ENCODE assay signal across 8 cellular contexts in the genomic region with DNA sequence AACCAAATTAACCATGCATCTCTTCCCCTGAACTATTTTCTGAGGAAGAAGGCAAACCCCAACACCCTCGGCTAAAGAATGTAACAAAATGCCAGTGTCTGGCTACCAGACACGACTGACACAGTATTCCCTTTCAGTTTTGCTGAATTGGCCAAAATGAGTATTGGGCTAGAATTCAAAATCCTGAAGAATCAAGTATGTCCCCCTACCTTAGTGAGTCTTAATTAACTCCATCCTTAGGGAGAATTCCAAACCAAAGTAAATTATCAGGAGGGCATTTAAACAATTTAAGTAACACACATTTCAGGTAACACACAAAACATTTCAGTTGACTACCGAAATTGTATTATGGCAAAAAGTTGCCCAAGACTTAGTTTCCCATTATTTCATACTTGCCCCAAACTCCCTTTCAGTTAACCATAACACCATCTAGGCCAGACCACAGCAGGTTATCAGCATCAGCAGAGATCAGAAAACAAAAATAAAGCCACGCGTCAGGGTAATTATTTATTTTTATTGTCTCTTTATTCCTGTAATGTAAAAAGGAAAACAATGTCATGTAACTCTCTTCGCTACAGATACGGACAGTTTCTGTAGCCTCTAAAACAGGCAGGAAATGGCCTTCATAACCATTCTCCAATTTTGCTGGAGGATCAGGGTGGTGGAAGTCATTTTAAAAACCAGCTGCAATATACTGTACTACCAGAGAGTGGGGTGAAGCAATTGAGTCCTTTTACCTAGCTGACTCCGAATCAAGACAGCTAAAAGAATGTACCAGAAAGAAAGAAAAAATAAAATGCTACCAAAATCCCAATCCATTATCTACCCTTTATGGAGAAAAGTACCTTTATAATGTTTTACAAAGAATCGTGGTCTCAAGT. TPM values are rescaled to one million over a fixed set of nuclear protein-coding genes. Genes with fewer than 3 reads are reported as not detected.
DNase-seq lines count a peak whose midpoint lies in the region; ATAC-seq and TF ChIP-seq lines count a peak whose summit lies in the region.

No MANE protein-coding gene starts in this region.

- CTCF ChIA-PET in activated naive CD4-positive, alpha-beta T cell treated with anti-CD3 and anti-CD28 coated beads for 36 hours (lab: Charles Lee) = interaction anchor here (0.6 to 1.7 kb wide), 7 partner anchors 8 to 284 kb away, joined by 3 to 8 read pairs (median 4); partner anchors contain the start of gene RRBP1

- no peaks in the 10 kb centered on the region for H3K36me3 ChIP-seq in breast epithelium
- no peaks in the 10 kb centered on the region for H3K36me3 ChIP-seq in lower lobe of right lung
- H3K36me3 ChIP-seq in vagina = no peaks in the 10 kb centered on the region

- no peaks in the 10 kb centered on the region for H3K9me3 Mint-ChIP-seq in activated naive CD4-positive, alpha-beta T cell treated with anti-CD3 and anti-CD28 coated beads for 36 hours

- H3K4me1 ChIP-seq in breast epithelium (peaks cover 0 to 11% of the 10 kb centered on the region in 2 donors), lower lobe of right lung (peaks cover 73% of the 10 kb centered on the region), vagina (peaks cover 77% of the 10 kb centered on the region)

- TF ChIP-seq POLR2A in breast epithelium (IDR thresholded peaks at IDR 0.05) (no peak), vagina (IDR thresholded peaks at IDR 0.05) (no peak)

- peak overlapping the region; percentile 97 for H3K27ac Mint-ChIP-seq in activated naive CD4-positive, alpha-beta T cell treated with anti-CD3 and anti-CD28 coated beads for 36 hours

- H3K27me3 Mint-ChIP-seq in activated naive CD4-positive, alpha-beta T cell treated with anti-CD3 and anti-CD28 coated beads for 36 hours (ENCODE audit: low read depth) = no peaks in the 10 kb centered on the region

- H3K36me3 Mint-ChIP-seq in activated naive CD4-positive, alpha-beta T cell treated with anti-CD3 and anti-CD28 coated beads for 36 hours (ENCODE audit: low read depth) = peaks cover 76% of the 10 kb centered on the region

- ATAC-seq in lower lobe of right lung (no peak), HG02938 (IDR thresholded peaks at IDR 0.05; ENCODE audit: unreplicated experiment) (no peak)

- peaks cover 47% of the 10 kb centered on the region for H3K4me1 Mint-ChIP-seq in activated naive CD4-positive, alpha-beta T cell treated with anti-CD3 and anti-CD28 coated beads for 36 hours (ENCODE audit: low read depth)

- H3K4me3 ChIP-seq in breast epithelium (peak overlapping the region; percentile 85 to 91 (median 91)), lower lobe of right lung (peak overlapping the region; percentile 89), vagina (peak overlapping the region; percentile 75 to 91)

- H3K27me3 ChIP-seq in breast epithelium (no peaks in the 10 kb centered on the region), lower lobe of right lung (ENCODE audit: low read depth) (no peaks in the 10 kb centered on the region), vagina (no peaks in the 10 kb centered on the region)

- H3K27ac ChIP-seq in breast epithelium (peak overlapping the region; percentile 66 to 97), lower lobe of right lung (peak overlapping the region; percentile 97), vagina (peak overlapping the region; percentile 92)

- no peaks in the 10 kb centered on the region for H3K9me3 ChIP-seq in breast epithelium
- H3K9me3 ChIP-seq in lower lobe of right lung = no peaks in the 10 kb centered on the region
- H3K9me3 ChIP-seq in vagina = no peaks in the 10 kb centered on the region

- H3K4me3 Mint-ChIP-seq in activated naive CD4-positive, alpha-beta T cell treated with anti-CD3 and anti-CD28 coated beads for 36 hours = peak overlapping the region; percentile 86

- TF ChIP-seq CTCF in breast epithelium (IDR thresholded peaks at IDR 0.05) = peak; percentile 17 to 42 (median 25)
- peak; percentile 9 for TF ChIP-seq CTCF in lower lobe of right lung (IDR thresholded peaks at IDR 0.05)
- TF ChIP-seq CTCF in vagina (IDR thresholded peaks at IDR 0.05) = no peak

- intact Hi-C loops in activated naive CD4-positive, alpha-beta T cell treated with anti-CD3 and anti-CD28 coated beads for 36 hours (cut with micrococcal nuclease) = loop anchor here (5.0 kb wide), 3 partner anchors 354 to 1239 kb away; no protein-coding TSS in a partner anchor
- intact Hi-C loops in breast epithelium (cut with DNase I; ENCODE audit: low total_unique reads) (no loop called here), lower lobe of right lung (cut with DNase I) (no loop called here), vagina (cut with DNase I) (loop anchor here (5.0 kb wide), 1 partner anchor 284 kb away; the partner anchor contains the start of gene RRBP1)

- DNase-seq in activated naive CD4-positive, alpha-beta T cell treated with anti-CD3 and anti-CD28 coated beads for 36 hours = peak; percentile 25
- no peak for DNase-seq in activated naive CD4-positive, alpha-beta T cell treated with anti-CD3 and anti-CD28 coated beads, Interleukin-2, amount 50 U/mL, for 16 hours
- DNase-seq in NCI-H748 treated with DMSO at 0.1 percent for 48 hours (lab: John Stamatoyannopoulos, UW) (peak; percentile 38), breast epithelium (ENCODE audit: low spot score in 2 of 2) (no peak), lower lobe of right lung (no peak), vagina (ENCODE audit: extremely low spot score in 2 of 2) (no peak), NCI-H2196 treated with DMSO at 0.1 percent for 48 hours (lab: John Stamatoyannopoulos, UW; ENCODE audit: unreplicated experiment) (no peak)

RNA-seq across cellular contexts. Expression of gene SNX5, which starts 1.9 kb away (rescaled TPM):
- total RNA-seq in activated naive CD4-positive, alpha-beta T cell treated with anti-CD3 and anti-CD28 coated beads for 36 hours = 100 to 1,000 TPM; 228 to 237 TPM
- total RNA-seq in breast epithelium (100 to 1,000 TPM in 2 of 3 donors, 10 to 100 TPM in 1; 96.7 to 127 (median 122) TPM), lower lobe of right lung (102 TPM), vagina (159 TPM)

RNA-seq across cellular contexts. Expression of gene MGME1, which starts 2.1 kb away (rescaled TPM):
- total RNA-seq in activated naive CD4-positive, alpha-beta T cell treated with anti-CD3 and anti-CD28 coated beads for 36 hours = 10 to 100 TPM; 28.7 to 30.6 TPM
- 10 to 100 TPM in 2 of 3 donors, 1 to 10 TPM in 1; 7.8 to 26.2 (median 18.7) TPM for total RNA-seq in breast epithelium
- 11.3 TPM for total RNA-seq in lower lobe of right lung
- total RNA-seq in vagina = 8.6 TPM

Comparison
In these comparisons a context has a peak if more than half of its experiments do, and no peak if none do; other contexts are left out.
1. DNase-seq: peak in activated naive CD4-positive, alpha-beta T cell treated with anti-CD3 and anti-CD28 coated beads for 36 hours (single experiment) and NCI-H748 treated with DMSO at 0.1 percent for 48 hours (single experiment); none in activated naive CD4-positive, alpha-beta T cell treated with anti-CD3 and anti-CD28 coated beads, Interleukin-2, amount 50 U/mL, for 16 hours (single experiment), breast epithelium (0 of 2), lower lobe of right lung (single experiment), vagina (0 of 2) and NCI-H2196 treated with DMSO at 0.1 percent for 48 hours (single experiment).
2. CTCF ChIP-seq: peak in breast epithelium (3 of 3) and lower lobe of right lung (single experiment); none in vagina (0 of 3).
3. intact Hi-C loops: an anchor here in activated naive CD4-positive, alpha-beta T cell treated with anti-CD3 and anti-CD28 coated beads for 36 hours (5.0 kb wide) and vagina (5.0 kb wide); none called in breast epithelium and lower lobe of right lung.
4. Peak in every context shown above with its lines, with median percentiles within 50 percentile points of each other: H3K27ac ChIP-seq and H3K4me3 ChIP-seq.